Comparison of ENCODE assay signal across 19 cellular contexts in the genomic region with DNA sequence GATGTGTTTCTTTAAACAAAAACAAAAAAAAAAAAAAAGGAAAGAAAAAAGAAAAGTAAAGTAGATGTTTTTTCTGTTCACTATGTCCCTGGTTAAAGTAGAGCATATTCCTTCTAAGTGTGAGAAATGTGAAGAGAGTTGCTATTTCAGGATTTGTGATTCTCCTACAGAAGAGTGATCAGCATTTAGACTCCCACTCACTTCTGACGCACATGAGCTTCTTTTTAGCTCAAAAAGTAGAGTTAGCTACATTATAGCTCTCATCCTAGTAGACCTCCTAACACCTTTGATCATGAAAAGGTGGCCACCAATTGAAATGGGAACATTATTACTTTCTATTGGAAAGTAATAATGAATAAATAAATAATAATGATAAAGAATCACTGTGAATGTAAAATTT.
DNase-seq lines count a peak whose midpoint lies in the region; ATAC-seq and TF ChIP-seq lines count a peak whose summit lies in the region.
"Had no signal": no experiment of that assay in that cellular context is flagged by ENCODE, and none has a peak within 500 bp of the region (broad histone marks: within the 10 kb centered on the region; RNA-seq: fewer than 3 reads in every experiment).

No MANE protein-coding gene starts in this region.

- no peak for DNase-seq in GM23338 (ENCODE audit: low spot score)
- peak; percentile 36 for DNase-seq in fibroblast of villous mesenchyme (ENCODE audit: low read depth)
- peak; percentile 65 for DNase-seq in putamen (ENCODE audit: low spot score)
- no peak for DNase-seq in GM19240 (ENCODE audit: insufficient read length, low spot score)
- DNase-seq in activated CD4-positive, alpha-beta T cell treated with anti-CD3 and anti-CD28 coated beads for 1 hour, result no peak
- DNase-seq in body of pancreas, result no peak
- DNase-seq: BE2C; CD4-positive, alpha-beta T cell; CD8-positive, alpha-beta memory T cell; DMS 273 treated with DMSO at 0.1 percent for 48 hours; DMS79; EL; GDM1; H7; HCEC 1CT had no signal

- H3K9me3 ChIP-seq in body of pancreas, result no peaks in the 10 kb centered on the region
- H3K9me3 ChIP-seq: BE2C; BLaER1 treated with 17β-estradiol and CSF1 and Interleukin-3, amounts not matched to agents 10 nM and 100 nM had no signal

- no peaks in the 10 kb centered on the region for H3F3A ChIP-seq in GM23338 (replicated peaks; ENCODE audit: low read depth)

- H4K20me1 ChIP-seq in GM23338 (replicated peaks; ENCODE audit: insufficient read depth), result no peaks in the 10 kb centered on the region
- H4K20me1 ChIP-seq: BLaER1 treated with 17β-estradiol and CSF1 and Interleukin-3, amounts not matched to agents 10 nM and 100 nM had no signal

- H3K9me2 ChIP-seq in GM23338 (ENCODE audit: insufficient read depth), result no peaks in the 10 kb centered on the region

- H3K27me3 Mint-ChIP-seq in GM23338 (ENCODE audit: insufficient read depth, low read depth, poor library complexity), result peaks cover 2% of the 10 kb centered on the region
- H3K27me3 Mint-ChIP-seq: CD4-positive, alpha-beta T cell had no signal

- H3K4me1 Mint-ChIP-seq in GM23338, result peaks cover 2% of the 10 kb centered on the region; the same call in 2 of the 3 replicates
- H3K4me1 Mint-ChIP-seq: CD14-positive monocyte; CD8-positive, alpha-beta memory T cell had no signal

- H3K36me3 ChIP-seq in GM23338 (ENCODE audit: insufficient read depth) (no peaks in the 10 kb centered on the region), body of pancreas (replicated peaks in 1 of 2; ENCODE audit: insufficient read depth in 1 of 2, low read depth in 2 of 2) (no peaks in the 10 kb centered on the region)
- H3K36me3 ChIP-seq: BE2C; BLaER1 treated with 17β-estradiol and CSF1 and Interleukin-3, amounts not matched to agents 10 nM and 100 nM had no signal

- H3K36me3 Mint-ChIP-seq in GM23338 (ENCODE audit: low read depth), result no peaks in the 10 kb centered on the region
- H3K36me3 Mint-ChIP-seq: CD14-positive monocyte; CD8-positive, alpha-beta memory T cell had no signal

- TF ChIP-seq CTCF in GM23338 (conservative IDR thresholded peaks at IDR 0.05; ENCODE audit: low read depth in 2 of 2), result no peak
- TF ChIP-seq CTCF in fibroblast of villous mesenchyme (IDR thresholded peaks at IDR 0.05; ENCODE audit: insufficient read depth, low read depth, low read length), result no peak
- TF ChIP-seq CTCF in body of pancreas (IDR thresholded peaks at IDR 0.05), result no peak

- no peak overlapping the region for H3K4me2 ChIP-seq in GM23338
- H3K4me2 ChIP-seq: BLaER1 treated with 17β-estradiol and CSF1 and Interleukin-3, amounts not matched to agents 10 nM and 100 nM had no signal

- intact Hi-C loops in body of pancreas (cut with DNase I), result no loop called here

- no peak for ATAC-seq in GM23338
- no peak for ATAC-seq in body of pancreas
- ATAC-seq: GM12878 had no signal

- no peaks in the 10 kb centered on the region for H3K27me3 ChIP-seq in GM23338 (ENCODE audit: insufficient read depth)
- H3K27me3 ChIP-seq in body of pancreas, result no peaks in the 10 kb centered on the region
- H3K27me3 ChIP-seq: BLaER1 treated with 17β-estradiol and CSF1 and Interleukin-3, amounts not matched to agents 10 nM and 100 nM had no signal

- no peaks in the 10 kb centered on the region for H3K4me1 ChIP-seq in GM23338 (ENCODE audit: insufficient read depth)
- no peaks in the 10 kb centered on the region for H3K4me1 ChIP-seq in body of pancreas
- H3K4me1 ChIP-seq: BE2C; BLaER1 treated with 17β-estradiol and CSF1 and Interleukin-3, amounts not matched to agents 10 nM and 100 nM had no signal

- H3K27ac Mint-ChIP-seq in GM23338, result 0 out of 2 replicates have a peak overlapping the region, but pooled peaks have one; percentile 19
- H3K27ac Mint-ChIP-seq: CD14-positive monocyte; CD4-positive, alpha-beta T cell; CD8-positive, alpha-beta memory T cell had no signal

- H3K27ac ChIP-seq in GM23338 (ENCODE audit: low read depth), result no peak overlapping the region
- H3K27ac ChIP-seq in body of pancreas, result no peak overlapping the region
- H3K27ac ChIP-seq: 22Rv1; BLaER1 treated with 17β-estradiol and CSF1 and Interleukin-3, amounts not matched to agents 10 nM and 100 nM had no signal

- H3K4me3 ChIP-seq in GM23338 (no peak overlapping the region), fibroblast of villous mesenchyme (ENCODE audit: low read depth, low read length) (no peak overlapping the region), body of pancreas (no peak overlapping the region)
- H3K4me3 ChIP-seq: BLaER1 treated with 17β-estradiol and CSF1 and Interleukin-3, amounts not matched to agents 10 nM and 100 nM; GM12878 had no signal

- no peak overlapping the region for H2AFZ ChIP-seq in GM23338

- no peaks in the 10 kb centered on the region for H3K79me2 ChIP-seq in GM23338 (replicated peaks; ENCODE audit: insufficient read depth)

- H3K4me3 Mint-ChIP-seq in GM23338, result no peak overlapping the region
- H3K4me3 Mint-ChIP-seq: CD14-positive monocyte; CD4-positive, alpha-beta T cell; CD8-positive, alpha-beta memory T cell had no signal

- no peaks in the 10 kb centered on the region for H3K9me3 Mint-ChIP-seq in GM23338
- H3K9me3 Mint-ChIP-seq: CD14-positive monocyte had no signal

- TF ChIP-seq POLR2A in body of pancreas (IDR thresholded peaks at IDR 0.05), result no peak

- WGBS in body of pancreas, 2 donors, result 50 to 74% methylated on average over 1 of the region's 1 CpG

TF ChIP-seq in GM23338, 12 proteins besides CTCF, POLR2A, EP300 and RAD21 (continues in another document):
- TF ChIP-seq CREB1 (CRISPR knock-in tag; IDR thresholded peaks at IDR 0.05; ENCODE audit: low read depth) (no peak), STAT1 (IDR thresholded peaks at IDR 0.05; ENCODE audit: unreplicated experiment) (no peak), ZNF331 (CRISPR knock-in tag; IDR thresholded peaks at IDR 0.05; ENCODE audit: low read depth) (no peak), POLR2AphosphoS5 (IDR thresholded peaks at IDR 0.05; ENCODE audit: low read depth) (no peak), EZH2phosphoT487 (IDR thresholded peaks at IDR 0.05; ENCODE audit: unreplicated experiment) (no peak), ZNF114 (CRISPR knock-in tag; IDR thresholded peaks at IDR 0.05) (no peak), JUNB (IDR thresholded peaks at IDR 0.05; ENCODE audit: unreplicated experiment) (no peak)
- TF ChIP-seq, protein P1, sequence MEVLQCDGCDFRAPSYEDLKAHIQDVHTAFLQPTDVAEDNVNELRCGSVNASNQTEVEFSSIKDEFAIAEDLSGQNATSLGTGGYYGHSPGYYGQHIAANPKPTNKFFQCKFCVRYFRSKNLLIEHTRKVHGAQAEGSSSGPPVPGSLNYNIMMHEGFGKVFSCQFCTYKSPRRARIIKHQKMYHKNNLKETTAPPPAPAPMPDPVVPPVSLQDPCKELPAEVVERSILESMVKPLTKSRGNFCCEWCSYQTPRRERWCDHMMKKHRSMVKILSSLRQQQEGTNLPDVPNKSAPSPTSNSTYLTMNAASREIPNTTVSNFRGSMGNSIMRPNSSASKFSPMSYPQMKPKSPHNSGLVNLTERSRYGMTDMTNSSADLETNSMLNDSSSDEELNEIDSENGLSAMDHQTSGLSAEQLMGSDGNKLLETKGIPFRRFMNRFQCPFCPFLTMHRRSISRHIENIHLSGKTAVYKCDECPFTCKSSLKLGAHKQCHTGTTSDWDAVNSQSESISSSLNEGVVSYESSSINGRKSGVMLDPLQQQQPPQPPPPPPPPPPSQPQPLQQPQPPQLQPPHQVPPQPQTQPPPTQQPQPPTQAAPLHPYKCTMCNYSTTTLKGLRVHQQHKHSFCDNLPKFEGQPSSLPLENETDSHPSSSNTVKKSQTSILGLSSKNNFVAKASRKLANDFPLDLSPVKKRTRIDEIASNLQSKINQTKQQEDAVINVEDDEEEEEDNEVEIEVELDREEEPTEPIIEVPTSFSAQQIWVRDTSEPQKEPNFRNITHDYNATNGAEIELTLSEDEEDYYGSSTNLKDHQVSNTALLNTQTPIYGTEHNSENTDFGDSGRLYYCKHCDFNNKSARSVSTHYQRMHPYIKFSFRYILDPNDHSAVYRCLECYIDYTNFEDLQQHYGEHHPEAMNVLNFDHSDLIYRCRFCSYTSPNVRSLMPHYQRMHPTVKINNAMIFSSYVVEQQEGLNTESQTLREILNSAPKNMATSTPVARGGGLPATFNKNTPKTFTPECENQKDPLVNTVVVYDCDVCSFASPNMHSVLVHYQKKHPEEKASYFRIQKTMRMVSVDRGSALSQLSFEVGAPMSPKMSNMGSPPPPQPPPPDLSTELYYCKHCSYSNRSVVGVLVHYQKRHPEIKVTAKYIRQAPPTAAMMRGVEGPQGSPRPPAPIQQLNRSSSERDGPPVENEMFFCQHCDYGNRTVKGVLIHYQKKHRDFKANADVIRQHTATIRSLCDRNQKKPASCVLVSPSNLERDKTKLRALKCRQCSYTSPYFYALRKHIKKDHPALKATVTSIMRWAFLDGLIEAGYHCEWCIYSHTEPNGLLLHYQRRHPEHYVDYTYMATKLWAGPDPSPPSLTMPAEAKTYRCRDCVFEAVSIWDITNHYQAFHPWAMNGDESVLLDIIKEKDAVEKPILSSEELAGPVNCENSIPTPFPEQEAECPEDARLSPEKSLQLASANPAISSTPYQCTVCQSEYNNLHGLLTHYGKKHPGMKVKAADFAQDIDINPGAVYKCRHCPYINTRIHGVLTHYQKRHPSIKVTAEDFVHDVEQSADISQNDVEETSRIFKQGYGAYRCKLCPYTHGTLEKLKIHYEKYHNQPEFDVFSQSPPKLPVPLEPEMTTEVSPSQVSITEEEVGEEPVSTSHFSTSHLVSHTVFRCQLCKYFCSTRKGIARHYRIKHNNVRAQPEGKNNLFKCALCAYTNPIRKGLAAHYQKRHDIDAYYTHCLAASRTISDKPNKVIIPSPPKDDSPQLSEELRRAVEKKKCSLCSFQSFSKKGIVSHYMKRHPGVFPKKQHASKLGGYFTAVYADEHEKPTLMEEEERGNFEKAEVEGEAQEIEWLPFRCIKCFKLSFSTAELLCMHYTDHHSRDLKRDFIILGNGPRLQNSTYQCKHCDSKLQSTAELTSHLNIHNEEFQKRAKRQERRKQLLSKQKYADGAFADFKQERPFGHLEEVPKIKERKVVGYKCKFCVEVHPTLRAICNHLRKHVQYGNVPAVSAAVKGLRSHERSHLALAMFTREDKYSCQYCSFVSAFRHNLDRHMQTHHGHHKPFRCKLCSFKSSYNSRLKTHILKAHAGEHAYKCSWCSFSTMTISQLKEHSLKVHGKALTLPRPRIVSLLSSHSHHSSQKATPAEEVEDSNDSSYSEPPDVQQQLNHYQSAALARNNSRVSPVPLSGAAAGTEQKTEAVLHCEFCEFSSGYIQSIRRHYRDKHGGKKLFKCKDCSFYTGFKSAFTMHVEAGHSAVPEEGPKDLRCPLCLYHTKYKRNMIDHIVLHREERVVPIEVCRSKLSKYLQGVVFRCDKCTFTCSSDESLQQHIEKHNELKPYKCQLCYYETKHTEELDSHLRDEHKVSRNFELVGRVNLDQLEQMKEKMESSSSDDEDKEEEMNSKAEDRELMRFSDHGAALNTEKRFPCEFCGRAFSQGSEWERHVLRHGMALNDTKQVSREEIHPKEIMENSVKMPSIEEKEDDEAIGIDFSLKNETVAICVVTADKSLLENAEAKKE (CRISPR knock-in tag; IDR thresholded peaks at IDR 0.05), result no peak

Comparison
In these comparisons a context has a peak if more than half of its experiments do, and no peak if none do; other contexts are left out.
1. DNase-seq: peak in fibroblast of villous mesenchyme (single experiment) and putamen (single experiment); none in GM23338 (single experiment), GM19240 (single experiment), activated CD4-positive, alpha-beta T cell treated with anti-CD3 and anti-CD28 coated beads for 1 hour (single experiment) and body of pancreas (0 of 4).